In genomic region chr7:75546272-75547015, GRCh38 we compare ENCODE assay signal across 1 cellular context.
TF ChIP-seq lines count a peak whose summit lies in the region.

No MANE protein-coding gene starts in this region.

TF ChIP-seq in K562, 482 proteins besides CTCF, POLR2A, EP300 and RAD21 (continued from another document):
- TF ChIP-seq ZBTB1 (CRISPR knock-in tag; IDR thresholded peaks at IDR 0.05; ENCODE audit: borderline replicate concordance, low read depth) (no peak), RBM14 (IDR thresholded peaks at IDR 0.05; ENCODE audit: borderline replicate concordance, insufficient read depth, low read depth, low read length) (no peak), ZEB2 (IDR thresholded peaks at IDR 0.05) (peak; percentile 45; the same call in 1 of the 2 replicates), NONO (IDR thresholded peaks at IDR 0.05; ENCODE audit: low read depth in 2 of 2, low read length in 1 of 2) (no peak), CXXC5 (CRISPR knock-in tag; IDR thresholded peaks at IDR 0.05) (peak; percentile 75), ZNF512 (tag; IDR thresholded peaks at IDR 0.05) (no peak), PTRF (tag; IDR thresholded peaks at IDR 0.05) (no peak), TEAD4 (IDR thresholded peaks at IDR 0.05; ENCODE audit: low read length) (no peak), TEAD4 (CRISPR knock-in tag; IDR thresholded peaks at IDR 0.05; ENCODE audit: borderline replicate concordance) (no peak), SMARCB1 (IDR thresholded peaks at IDR 0.05; ENCODE audit: insufficient read length, low read depth) (no peak), MGA (IDR thresholded peaks at IDR 0.05) (0 out of 2 replicates have a peak, but pooled peaks have one; percentile 16), IRF9 (tag; IDR thresholded peaks at IDR 0.05) (no peak), CBFA2T2 (conservative IDR thresholded peaks at IDR 0.05) (0 out of 2 replicates have a peak, but pooled peaks have one; percentile 17), LEF1 (IDR thresholded peaks at IDR 0.05) (no peak), SMARCE1 (IDR thresholded peaks at IDR 0.05) (no peak), HMGN3 (IDR thresholded peaks at IDR 0.05; ENCODE audit: borderline replicate concordance, extremely low read depth, insufficient read length, low read depth, low read length) (no peak), ZBTB26 (CRISPR knock-in tag; IDR thresholded peaks at IDR 0.05) (no peak), PYGO2 (tag; IDR thresholded peaks at IDR 0.05) (no peak), GATA2 (CRISPR knock-in tag; IDR thresholded peaks at IDR 0.05) (no peak), MED1 (CRISPR knock-in tag; IDR thresholded peaks at IDR 0.05; ENCODE audit: borderline replicate concordance) (no peak), ZKSCAN3 (CRISPR knock-in tag; IDR thresholded peaks at IDR 0.05) (no peak), ZNF449 (CRISPR knock-in tag; IDR thresholded peaks at IDR 0.05) (no peak), E4F1 (CRISPR knock-in tag; IDR thresholded peaks at IDR 0.05; ENCODE audit: borderline replicate concordance) (no peak), IRF1 (CRISPR knock-in tag; IDR thresholded peaks at IDR 0.05; ENCODE audit: borderline replicate concordance) (no peak), U2AF2 (optimal IDR thresholded peaks at IDR 0.05; ENCODE audit: low read depth, low read length) (no peak), MECOM (CRISPR knock-in tag; IDR thresholded peaks at IDR 0.05) (no peak), ZNF316 (IDR thresholded peaks at IDR 0.05) (no peak), MEIS2 (IDR thresholded peaks at IDR 0.05; ENCODE audit: partially characterized antibody) (peak; percentile 42), DMBX1 (CRISPR knock-in tag; IDR thresholded peaks at IDR 0.05; ENCODE audit: borderline replicate concordance) (no peak), SMAD3 (CRISPR knock-in tag; conservative IDR thresholded peaks at IDR 0.05) (no peak), BRD4 (IDR thresholded peaks at IDR 0.05) (no peak)
